ENCODE assay signal across 8 cellular contexts in genomic region chr16:2027024-2028010, GRCh38. TPM values are rescaled to one million over a fixed set of nuclear protein-coding genes. Genes with fewer than 3 reads are reported as not detected.
DNase-seq lines count a peak whose midpoint lies in the region; ATAC-seq and TF ChIP-seq lines count a peak whose summit lies in the region.

No MANE protein-coding gene starts in this region.

- H3K4me1 Mint-ChIP-seq in activated naive CD4-positive, alpha-beta T cell treated with anti-CD3 and anti-CD28 coated beads, Interleukin-2, amount 10 ng/mL, durations not matched to agents 7 days and 5 days = peaks cover 27% of the 10 kb centered on the region
- peaks cover 27% of the 10 kb centered on the region for H3K4me1 Mint-ChIP-seq in stimulated activated effector memory CD8-positive, alpha-beta T cell treated with anti-CD3 and anti-CD28 coated beads, Interleukin-12 subunit alpha, Interleukin-12 subunit beta, amount 100 ng/mL, for 72 hours

- no peaks in the 10 kb centered on the region for H3K9me3 Mint-ChIP-seq in activated naive CD4-positive, alpha-beta T cell treated with anti-CD3 and anti-CD28 coated beads, Interleukin-2, amount 10 ng/mL, durations not matched to agents 7 days and 5 days
- no peaks in the 10 kb centered on the region for H3K9me3 Mint-ChIP-seq in stimulated activated effector memory CD8-positive, alpha-beta T cell treated with anti-CD3 and anti-CD28 coated beads, Interleukin-12 subunit alpha, Interleukin-12 subunit beta, amount 100 ng/mL, for 72 hours

- no peak overlapping the region for H3K27ac Mint-ChIP-seq in activated naive CD4-positive, alpha-beta T cell treated with anti-CD3 and anti-CD28 coated beads, Interleukin-2, amount 10 ng/mL, durations not matched to agents 7 days and 5 days
- no peak overlapping the region for H3K27ac Mint-ChIP-seq in stimulated activated effector memory CD8-positive, alpha-beta T cell treated with anti-CD3 and anti-CD28 coated beads, Interleukin-12 subunit alpha, Interleukin-12 subunit beta, amount 100 ng/mL, for 72 hours

- H3K4me3 ChIP-seq in AG04450 (ENCODE audit: low read depth, low read length) (peak overlapping the region; percentile 72), iPS-18a (ENCODE audit: low read length) (peak overlapping the region; percentile 53)

- H3K4me1 ChIP-seq in iPS-18a (ENCODE audit: control insufficient read depth, low read depth, low read length) = no peaks in the 10 kb centered on the region

- H3K9ac ChIP-seq in iPS-18a (ENCODE audit: low read length) = no peak overlapping the region

- H3K27me3 ChIP-seq in AG04450 (ENCODE audit: control insufficient read depth, insufficient read depth, low read length) (no peaks in the 10 kb centered on the region), iPS-18a (ENCODE audit: control insufficient read depth, insufficient read depth, low read length) (peaks cover 41% of the 10 kb centered on the region)

- CTCF ChIA-PET in AG04450 (lab: Charles Lee) = interaction anchor here (0.6 to 1.8 kb wide), 3 partner anchors 56 to 165 kb away, joined by 4 to 8 read pairs (median 4); no protein-coding TSS in a partner anchor
- CTCF ChIA-PET in activated naive CD4-positive, alpha-beta T cell treated with anti-CD3 and anti-CD28 coated beads, Interleukin-2, amount 10 ng/mL, durations not matched to agents 7 days and 5 days (lab: Charles Lee) = interaction anchor here (1.2 to 1.5 kb wide), 2 partner anchors 113 to 120 kb away, joined by 3 to 4 read pairs; no protein-coding TSS in a partner anchor

- H3K27ac ChIP-seq in AG04450 (ENCODE audit: low read depth, low read length) (no peak overlapping the region), iPS-18a (ENCODE audit: low read length) (no peak overlapping the region)

- DNase-seq in AG04450 (ENCODE audit: low read depth, low spot score) (no peak), HK-2 (ENCODE audit: unreplicated experiment) (peak; percentile 35), DMS114 treated with DMSO at 0.1 percent for 48 hours (lab: John Stamatoyannopoulos, UW; ENCODE audit: unreplicated experiment) (no peak), OCI-M1 (lab: John Stamatoyannopoulos, UW) (no peak)
- peak; percentile 29 for DNase-seq in activated naive CD4-positive, alpha-beta T cell treated with anti-CD3 and anti-CD28 coated beads, Interleukin-2, amount 10 ng/mL, durations not matched to agents 7 days and 5 days
- no peak for DNase-seq in stimulated activated effector memory CD8-positive, alpha-beta T cell treated with anti-CD3 and anti-CD28 coated beads, Interleukin-12 subunit alpha, Interleukin-12 subunit beta, amount 100 ng/mL, for 72 hours (ENCODE audit: low spot score in 2 of 2)

- TF ChIP-seq CTCF in AG04450 (IDR thresholded peaks at IDR 0.05; ENCODE audit: low read depth, low read length) = no peak

- no peaks in the 10 kb centered on the region for H3K36me3 ChIP-seq in iPS-18a (ENCODE audit: control insufficient read depth, low read depth, low read length)

- no peaks in the 10 kb centered on the region; the same call in 1 of the 2 replicates for H3K9me3 ChIP-seq in AG04450 (ENCODE audit: control insufficient read depth, insufficient read depth, low read length)
- no peaks in the 10 kb centered on the region for H3K9me3 ChIP-seq in iPS-18a (ENCODE audit: control insufficient read depth, low read depth, low read length)

- peak overlapping the region; percentile 53 for H3K4me3 Mint-ChIP-seq in activated naive CD4-positive, alpha-beta T cell treated with anti-CD3 and anti-CD28 coated beads, Interleukin-2, amount 10 ng/mL, durations not matched to agents 7 days and 5 days
- H3K4me3 Mint-ChIP-seq in stimulated activated effector memory CD8-positive, alpha-beta T cell treated with anti-CD3 and anti-CD28 coated beads, Interleukin-12 subunit alpha, Interleukin-12 subunit beta, amount 100 ng/mL, for 72 hours = peak overlapping the region; percentile 55

- H3K27me3 Mint-ChIP-seq in activated naive CD4-positive, alpha-beta T cell treated with anti-CD3 and anti-CD28 coated beads, Interleukin-2, amount 10 ng/mL, durations not matched to agents 7 days and 5 days = peaks cover 74% of the 10 kb centered on the region

- POLR2A ChIA-PET in AG04450 (lab: Yijun Ruan, JAX) = interaction anchor here (1.0 to 1.7 kb wide), 3 partner anchors 12 to 128 kb away, joined by 3 to 11 read pairs (median 4); partner anchors contain the start of gene TRAF7

- peak; percentile 25 for ATAC-seq in stimulated activated effector memory CD8-positive, alpha-beta T cell treated with anti-CD3 and anti-CD28 coated beads, Interleukin-12 subunit alpha, Interleukin-12 subunit beta, amount 100 ng/mL, for 72 hours
- ATAC-seq in HG03108 (IDR thresholded peaks at IDR 0.05; ENCODE audit: unreplicated experiment) = no peak

- H3K36me3 Mint-ChIP-seq in activated naive CD4-positive, alpha-beta T cell treated with anti-CD3 and anti-CD28 coated beads, Interleukin-2, amount 10 ng/mL, durations not matched to agents 7 days and 5 days = no peaks in the 10 kb centered on the region
- H3K36me3 Mint-ChIP-seq in stimulated activated effector memory CD8-positive, alpha-beta T cell treated with anti-CD3 and anti-CD28 coated beads, Interleukin-12 subunit alpha, Interleukin-12 subunit beta, amount 100 ng/mL, for 72 hours = no peaks in the 10 kb centered on the region

RNA-seq across cellular contexts. Expression of gene NHERF2, which starts 0.6 kb away (rescaled TPM):
- 16.7 and 23.5 TPM in 2 replicates for polyA plus RNA-seq in AG04450 (2011; rRNA removed)
- polyA minus RNA-seq in AG04450 (2011; rRNA and poly(A)+ RNA removed) = 6.3 and 6.5 TPM in 2 replicates

RNA-seq across cellular contexts. Expression of gene NPW, which starts 7.7 kb away (rescaled TPM):
- 0.66 and 0.94 TPM in 2 replicates for polyA plus RNA-seq in AG04450 (2011; rRNA removed)
- not detected in 2 replicates for polyA minus RNA-seq in AG04450 (2011; rRNA and poly(A)+ RNA removed)

RNA-seq across cellular contexts. Expression of gene ZNF598, which starts 17.7 kb away (rescaled TPM):
- polyA plus RNA-seq in AG04450 (2011; rRNA removed) = 8.2 and 10.7 TPM in 2 replicates
- polyA minus RNA-seq in AG04450 (2011; rRNA and poly(A)+ RNA removed) = 7.2 and 7.8 TPM in 2 replicates

RNA-seq across cellular contexts. Expression of gene NTHL1, which starts 20.3 kb away (rescaled TPM):
- 10.7 and 14.5 TPM in 2 replicates for polyA plus RNA-seq in AG04450 (2011; rRNA removed)
- 4.3 and 4.7 TPM in 2 replicates for polyA minus RNA-seq in AG04450 (2011; rRNA and poly(A)+ RNA removed)

RNA-seq across cellular contexts. Expression of gene TSC2, which starts 20.5 kb away (rescaled TPM):
- 35.9 and 42.2 TPM in 2 replicates for polyA plus RNA-seq in AG04450 (2011; rRNA removed)
- 67.9 and 99.1 TPM in 2 replicates for polyA minus RNA-seq in AG04450 (2011; rRNA and poly(A)+ RNA removed)

Comparison
In these comparisons a context has a peak if more than half of its experiments do, and no peak if none do; other contexts are left out.
1. DNase-seq: peak in HK-2 (single experiment) and activated naive CD4-positive, alpha-beta T cell treated with anti-CD3 and anti-CD28 coated beads, Interleukin-2, amount 10 ng/mL, durations not matched to agents 7 days and 5 days (single experiment); none in AG04450 (single experiment), stimulated activated effector memory CD8-positive, alpha-beta T cell treated with anti-CD3 and anti-CD28 coated beads, Interleukin-12 subunit alpha, Interleukin-12 subunit beta, amount 100 ng/mL, for 72 hours (0 of 2), DMS114 treated with DMSO at 0.1 percent for 48 hours (single experiment) and OCI-M1 (single experiment).